In genomic region chrX:106177106-106177981, GRCh38 we compare ENCODE assay signal across 11 cellular contexts. TPM values are rescaled to one million over a fixed set of nuclear protein-coding genes. Genes with fewer than 3 reads are reported as not detected.
DNase-seq lines count a peak whose midpoint lies in the region; ATAC-seq and TF ChIP-seq lines count a peak whose summit lies in the region.
"Had no signal": no experiment of that assay in that cellular context is flagged by ENCODE, and none has a peak within 500 bp of the region (broad histone marks: within the 10 kb centered on the region; RNA-seq: fewer than 3 reads in every experiment).

No MANE protein-coding gene starts in this region.

- H3K36me3 Mint-ChIP-seq in endodermal cell (ENCODE audit: low read depth), result no peaks in the 10 kb centered on the region
- H3K36me3 Mint-ChIP-seq: memory B cell had no signal

- DNase-seq in DMS 273 (lab: John Stamatoyannopoulos, UW; ENCODE audit: unreplicated experiment), result peak; percentile 3
- DNase-seq in DMS 273 treated with DMSO at 0.1 percent for 48 hours (lab: John Stamatoyannopoulos, UW), result no peak
- DNase-seq in endodermal cell, result peak; percentile 86
- DNase-seq in right lobe of liver, result peak in 2 of 3 donors; percentile 43 to 54
- DNase-seq in thyroid gland, result peak; percentile 83 to 88
- DNase-seq in RWPE1 (ENCODE audit: low spot score), result no peak
- DNase-seq: NCI-H2029 treated with DMSO at 0.1 percent for 48 hours had no signal

- CTCF ChIA-PET in RWPE1 (lab: Yijun Ruan, JAX), result interaction anchor here (0.6 kb wide), 1 partner anchor 47 kb away, joined by 3 read pairs; no protein-coding TSS in a partner anchor

- no peak for TF ChIP-seq CTCF in endodermal cell (conservative IDR thresholded peaks at IDR 0.05)
- no peak for TF ChIP-seq CTCF in right lobe of liver (IDR thresholded peaks at IDR 0.05)
- no peak for TF ChIP-seq CTCF in thyroid gland (IDR thresholded peaks at IDR 0.05)
- TF ChIP-seq CTCF in RWPE1 (conservative IDR thresholded peaks at IDR 0.05; ENCODE audit: low read depth), result no peak

- POLR2A ChIA-PET in RWPE1 (lab: Yijun Ruan, JAX; ENCODE audit: low non-redundant PET), result no interaction called here

- H3K36me3 ChIP-seq in endodermal cell (ENCODE audit: control insufficient read depth, insufficient read depth, low read length) (no peaks in the 10 kb centered on the region), right lobe of liver (no peaks in the 10 kb centered on the region), thyroid gland (no peaks in the 10 kb centered on the region)

- H3K27ac ChIP-seq in endodermal cell (ENCODE audit: low read depth, low read length), result no peak overlapping the region
- H3K27ac ChIP-seq in right lobe of liver, result no peak overlapping the region
- no peak overlapping the region for H3K27ac ChIP-seq in thyroid gland
- no peak overlapping the region for H3K27ac ChIP-seq in RWPE1
- H3K27ac ChIP-seq: 22Rv1 had no signal

- H3K9ac ChIP-seq in endodermal cell (ENCODE audit: extremely low read depth, low read length, poor library complexity, severe bottlenecking), result no peak overlapping the region

- TF ChIP-seq POLR2A in right lobe of liver (IDR thresholded peaks at IDR 0.05) (no peak), thyroid gland (IDR thresholded peaks at IDR 0.05) (peak in 1 of 2 donors; percentile 38)

- H3K4me1 ChIP-seq in endodermal cell (ENCODE audit: control insufficient read depth, insufficient read depth, low read length) (no peaks in the 10 kb centered on the region), right lobe of liver (no peaks in the 10 kb centered on the region), thyroid gland (no peaks in the 10 kb centered on the region)

- WGBS in endodermal cell (ENCODE audit: insufficient coverage in 1 of 2, insufficient read length in 1 of 2), 2 experiments, result 58% methylated on average over 15 of the region's 22 CpGs; no CpG with 5 or more reads in 1 of the 2 experiments
- WGBS in right lobe of liver (ENCODE audit: insufficient coverage, low coverage, low lambda C conversion rate, missing lambda C conversion rate), result 28% methylated on average over 22 of the region's 22 CpGs
- WGBS in thyroid gland, 2 donors, result 10% methylated on average over 22 of the region's 22 CpGs

- H3K27me3 ChIP-seq in endodermal cell (ENCODE audit: control insufficient read depth, insufficient read depth, low read length, poor library complexity, severe bottlenecking) (no peaks in the 10 kb centered on the region), right lobe of liver (no peaks in the 10 kb centered on the region), thyroid gland (no peaks in the 10 kb centered on the region)

- no peak overlapping the region for H3K27ac Mint-ChIP-seq in endodermal cell
- H3K27ac Mint-ChIP-seq: memory B cell had no signal

- no peaks in the 10 kb centered on the region for H3K27me3 Mint-ChIP-seq in endodermal cell (ENCODE audit: insufficient read depth)
- H3K27me3 Mint-ChIP-seq: memory B cell had no signal

- H3K4me3 ChIP-seq in endodermal cell (ENCODE audit: low read length) (peak overlapping the region; percentile 40), right lobe of liver (peak overlapping the region in 1 of 3 donors; percentile 8), thyroid gland (replicated peaks in 1 of 3) (peak overlapping the region in 1 of 3 donors; percentile 13)

- H3K4me3 Mint-ChIP-seq in endodermal cell, result peak overlapping the region; percentile 18
- H3K4me3 Mint-ChIP-seq: memory B cell had no signal

- ATAC-seq in right lobe of liver (peak in 3 of 4 donors; percentile 66 to 72 (median 68)), GM19452 (IDR thresholded peaks at IDR 0.05; ENCODE audit: unreplicated experiment) (no peak), GM19397 (IDR thresholded peaks at IDR 0.05; ENCODE audit: unreplicated experiment) (no peak)

- H3K9me3 ChIP-seq in endodermal cell (ENCODE audit: control insufficient read depth, low read length) (peaks cover 8% of the 10 kb centered on the region), right lobe of liver (no peaks in the 10 kb centered on the region), thyroid gland (no peaks in the 10 kb centered on the region)

- intact Hi-C loops in right lobe of liver (cut with DNase I), result no loop called here
- intact Hi-C loops in thyroid gland (cut with DNase I), result no loop called here

- no peaks in the 10 kb centered on the region for H3K4me1 Mint-ChIP-seq in endodermal cell
- H3K4me1 Mint-ChIP-seq: memory B cell had no signal

- H3K9me3 Mint-ChIP-seq in endodermal cell, result peaks cover 78% of the 10 kb centered on the region

RNA-seq across cellular contexts. Expression of gene PWWP3B, which starts 9.2 kb away (rescaled TPM):
- 1 to 10 TPM in 1 of 2 donors, under 1 TPM in 1; 0.81 to 4.3 TPM for total RNA-seq in endodermal cell
- 4.2 TPM for polyA plus RNA-seq in endodermal cell (2013, experiment 1 of 2)
- polyA plus RNA-seq in endodermal cell (2013, experiment 2 of 2), result 4.6 TPM
- total RNA-seq in right lobe of liver, result 1 to 10 TPM in 3 of 6 experiments, under 1 TPM in 3; 0.49 to 2.9 (median 1.5) TPM
- total RNA-seq in thyroid gland, result 10 to 100 TPM; 25.4 to 70.9 (median 37.0) TPM

Comparison
In these comparisons a context has a peak if more than half of its experiments do, and no peak if none do; other contexts are left out.
1. DNase-seq: peak in DMS 273 (single experiment), endodermal cell (single experiment), right lobe of liver (2 of 3) and thyroid gland (2 of 2); none in DMS 273 treated with DMSO at 0.1 percent for 48 hours (single experiment) and RWPE1 (single experiment).
2. ATAC-seq: peak in right lobe of liver (3 of 4); none in GM19452 (single experiment) and GM19397 (single experiment).
3. RNA of gene PWWP3B, which starts 9.2 kb away (total RNA-seq): 25.4 to 70.9 TPM in thyroid gland; 0.81 to 4.3 TPM in endodermal cell and 0.49 to 2.9 TPM in right lobe of liver; every median in the first group is over 4 times any median in the second.